In genomic region chr10:76736848-76737495, GRCh38 we compare ENCODE assay signal across 20 cellular contexts.
DNase-seq lines count a peak whose midpoint lies in the region; ATAC-seq, FAIRE-seq and TF ChIP-seq lines count a peak whose summit lies in the region.
"Had no signal": no experiment of that assay in that cellular context is flagged by ENCODE, and none has a peak within 500 bp of the region (broad histone marks: within the 10 kb centered on the region; RNA-seq: fewer than 3 reads in every experiment).

No MANE protein-coding gene starts in this region.

- peak; percentile 8 for DNase-seq in AG09319 (ENCODE audit: extremely low read depth, low read depth)
- DNase-seq in CD4-positive, alpha-beta memory T cell = peak in 1 of 5 donors; percentile 0
- peak; percentile 67 for DNase-seq in fibroblast of the aortic adventitia (ENCODE audit: low read depth)
- no peak for DNase-seq in small intestine
- no peak for DNase-seq in SJCRH30
- DNase-seq: DMS79, MV-4-11, NCI-H1417 treated with DMSO at 0.1 percent for 48 hours, NCI-H1930, OCI-M1, RPMI8226, SIG-M5 had no signal

- H3K36me3 Mint-ChIP-seq in CD4-positive, alpha-beta memory T cell = no peaks in the 10 kb centered on the region
- no peaks in the 10 kb centered on the region for H3K36me3 Mint-ChIP-seq in activated T-helper 17 cell treated with anti-CD3 and anti-CD28 coated beads, Interleukin-2, amount 50 U/mL, for 72 hours (ENCODE audit: low read depth)

- H3K27me3 Mint-ChIP-seq in CD4-positive, alpha-beta memory T cell = no peaks in the 10 kb centered on the region
- H3K27me3 Mint-ChIP-seq in activated T-helper 17 cell treated with anti-CD3 and anti-CD28 coated beads, Interleukin-2, amount 50 U/mL, for 72 hours = peaks cover 3% of the 10 kb centered on the region
- H3K27me3 Mint-ChIP-seq: B cell; CD8-positive, alpha-beta memory T cell had no signal

- H3K4me1 ChIP-seq in CD4-positive, alpha-beta memory T cell (ENCODE audit: insufficient read depth, low read length) = no peaks in the 10 kb centered on the region
- no peaks in the 10 kb centered on the region for H3K4me1 ChIP-seq in small intestine (ENCODE audit: control insufficient read depth in 2 of 2, insufficient read depth in 1 of 2, low read depth in 1 of 2, low read length in 1 of 2)
- peaks cover 0 to 7% (median 0%) of the 10 kb centered on the region in 3 donors for H3K4me1 ChIP-seq in gastroesophageal sphincter
- no peaks in the 10 kb centered on the region for H3K4me1 ChIP-seq in SJCRH30

- peak overlapping the region in 4 of 7 donors; percentile 18 to 87 (median 68) for H3K27ac Mint-ChIP-seq in CD4-positive, alpha-beta memory T cell
- no peak overlapping the region for H3K27ac Mint-ChIP-seq in activated T-helper 17 cell treated with anti-CD3 and anti-CD28 coated beads, Interleukin-2, amount 50 U/mL, for 72 hours
- H3K27ac Mint-ChIP-seq: B cell had no signal

- H3K36me3 ChIP-seq in CD4-positive, alpha-beta memory T cell (ENCODE audit: insufficient read depth, low read length) = no peaks in the 10 kb centered on the region
- H3K36me3 ChIP-seq in small intestine (ENCODE audit: control insufficient read depth in 2 of 2, insufficient read depth in 2 of 2, low read length in 2 of 2) = no peaks in the 10 kb centered on the region
- no peaks in the 10 kb centered on the region for H3K36me3 ChIP-seq in gastroesophageal sphincter
- H3K36me3 ChIP-seq in SJCRH30 = no peaks in the 10 kb centered on the region

- no peak for TF ChIP-seq POLR2A in gastroesophageal sphincter (IDR thresholded peaks at IDR 0.05)

- WGBS in small intestine, 3 donors = 73 to 79% (median 77%) methylated on average over 6 of the region's 6 CpGs
- 44 to 47% methylated on average over 5 to 6 of the region's 6 CpGs for WGBS in gastroesophageal sphincter (ENCODE audit: low coverage in 1 of 2), 2 donors

- H3K4me1 Mint-ChIP-seq in CD4-positive, alpha-beta memory T cell = peaks cover 0 to 3% (median 0%) of the 10 kb centered on the region in 4 donors
- no peaks in the 10 kb centered on the region for H3K4me1 Mint-ChIP-seq in activated T-helper 17 cell treated with anti-CD3 and anti-CD28 coated beads, Interleukin-2, amount 50 U/mL, for 72 hours

- no peak overlapping the region for H3K4me3 Mint-ChIP-seq in CD4-positive, alpha-beta memory T cell
- no peak overlapping the region for H3K4me3 Mint-ChIP-seq in activated T-helper 17 cell treated with anti-CD3 and anti-CD28 coated beads, Interleukin-2, amount 50 U/mL, for 72 hours
- H3K4me3 Mint-ChIP-seq: B cell had no signal

- H3K27me3 ChIP-seq in CD4-positive, alpha-beta memory T cell (ENCODE audit: insufficient read depth, low read length) = no peaks in the 10 kb centered on the region
- H3K27me3 ChIP-seq in small intestine (ENCODE audit: control insufficient read depth in 2 of 2, insufficient read depth in 2 of 2, low read length in 2 of 2) (no peaks in the 10 kb centered on the region), gastroesophageal sphincter (no peaks in the 10 kb centered on the region), SJCRH30 (no peaks in the 10 kb centered on the region)

- no peaks in the 10 kb centered on the region for H3K9me3 ChIP-seq in CD4-positive, alpha-beta memory T cell (ENCODE audit: control insufficient read depth in 1 of 2, low read length in 2 of 2)
- H3K9me3 ChIP-seq in small intestine (ENCODE audit: control insufficient read depth, low read depth) (no peaks in the 10 kb centered on the region), gastroesophageal sphincter (no peaks in the 10 kb centered on the region), SJCRH30 (replicated peaks) (no peaks in the 10 kb centered on the region)

- POLR2A ChIA-PET in CD4-positive, alpha-beta memory T cell (lab: Charles Lee; ENCODE audit: partially characterized antibody) = no interaction called here

- H3K9me3 Mint-ChIP-seq in CD4-positive, alpha-beta memory T cell = peaks cover 0 to 6% (median 3%) of the 10 kb centered on the region in 8 donors
- H3K9me3 Mint-ChIP-seq in activated T-helper 17 cell treated with anti-CD3 and anti-CD28 coated beads, Interleukin-2, amount 50 U/mL, for 72 hours = peaks cover 9% of the 10 kb centered on the region

- TF ChIP-seq CTCF in AG09319 (IDR thresholded peaks at IDR 0.05; ENCODE audit: low read depth, low read length) = no peak
- no peak for TF ChIP-seq CTCF in fibroblast of the aortic adventitia (IDR thresholded peaks at IDR 0.05; ENCODE audit: insufficient read depth, low read length)
- no peak for TF ChIP-seq CTCF in gastroesophageal sphincter (IDR thresholded peaks at IDR 0.05)

- no peak overlapping the region for H3K4me3 ChIP-seq in CD4-positive, alpha-beta memory T cell (ENCODE audit: low read length in 2 of 2)
- no peak overlapping the region for H3K4me3 ChIP-seq in fibroblast of the aortic adventitia (ENCODE audit: low read depth, low read length)
- H3K4me3 ChIP-seq in small intestine (ENCODE audit: low read depth in 1 of 2, low read length in 2 of 2) = no peak overlapping the region
- H3K4me3 ChIP-seq in gastroesophageal sphincter = no peak overlapping the region
- no peak overlapping the region for H3K4me3 ChIP-seq in SJCRH30
- H3K4me3 ChIP-seq: K562 had no signal

- intact Hi-C loops in CD4-positive, alpha-beta memory T cell (cut with micrococcal nuclease) = no loop called here

- CTCF ChIA-PET in CD4-positive, alpha-beta memory T cell (lab: Charles Lee; ENCODE audit: partially characterized antibody) = no interaction called here

- no peak for TF ChIP-seq EP300 in gastroesophageal sphincter (IDR thresholded peaks at IDR 0.05)

- FAIRE-seq in small intestine (lab: Jason Lieb, UNC) = no peak
- FAIRE-seq: D721Med, K562 had no signal

- no peak overlapping the region for H3K27ac ChIP-seq in CD4-positive, alpha-beta memory T cell (ENCODE audit: low read depth, low read length)
- H3K27ac ChIP-seq in small intestine (ENCODE audit: low read depth in 1 of 2, low read length in 1 of 2) (no peak overlapping the region), gastroesophageal sphincter (no peak overlapping the region), SJCRH30 (no peak overlapping the region)

- peak; percentile 53 for ATAC-seq in activated T-helper 17 cell treated with anti-CD3 and anti-CD28 coated beads, Interleukin-2, amount 50 U/mL, for 72 hours (replicated peaks)
- no peak for ATAC-seq in GM18909 (IDR thresholded peaks at IDR 0.05; ENCODE audit: poor library complexity, unreplicated experiment)
- ATAC-seq in gastroesophageal sphincter = no peak
- ATAC-seq: HCT116, K562 had no signal

Comparison
In these comparisons a context has a peak if more than half of its experiments do, and no peak if none do; other contexts are left out.
1. DNase-seq: peak in AG09319 (single experiment) and fibroblast of the aortic adventitia (single experiment); none in small intestine (single experiment) and SJCRH30 (0 of 2).